Comparison of ENCODE assay signal across 23 cellular contexts in the genomic region with DNA sequence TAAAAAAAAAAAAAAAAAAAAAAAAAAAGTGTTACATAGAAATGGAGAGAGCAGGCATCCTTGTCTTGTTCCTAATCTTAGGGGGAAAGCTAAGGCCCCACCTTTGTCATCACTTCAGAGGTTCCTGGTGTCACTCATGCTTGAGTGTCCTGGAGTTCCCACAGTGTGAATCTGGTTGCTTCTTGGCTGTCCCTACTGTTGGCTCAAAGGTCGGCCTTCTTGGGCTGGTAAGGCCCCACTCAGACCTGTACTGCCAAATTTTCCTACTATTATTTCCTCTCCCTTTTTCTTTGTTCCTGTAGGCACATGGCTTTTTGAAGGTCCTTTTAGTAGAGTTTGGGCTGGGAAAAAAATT. TPM values are rescaled to one million over a fixed set of nuclear protein-coding genes. Genes with fewer than 3 reads are reported as not detected.
DNase-seq lines count a peak whose midpoint lies in the region; ATAC-seq and TF ChIP-seq lines count a peak whose summit lies in the region.
"Had no signal": no experiment of that assay in that cellular context is flagged by ENCODE, and none has a peak within 500 bp of the region (broad histone marks: within the 10 kb centered on the region; RNA-seq: fewer than 3 reads in every experiment).

No MANE protein-coding gene starts in this region.

- H2BK12ac ChIP-seq in mesenchymal stem cell (ENCODE audit: low read length in 2 of 2) = no peak overlapping the region

- H3K4me3 ChIP-seq in WERI-Rb-1 (ENCODE audit: low read depth, low read length) = no peak overlapping the region
- no peak overlapping the region for H3K4me3 ChIP-seq in heart left ventricle
- H3K4me3 ChIP-seq in mesenchymal stem cell (ENCODE audit: insufficient read depth in 1 of 2, low read depth in 1 of 2, low read length in 2 of 2) = no peak overlapping the region
- H3K4me3 ChIP-seq: GM23248, SJSA1 had no signal

- no peaks in the 10 kb centered on the region for H3K9me3 Mint-ChIP-seq in stimulated activated effector memory CD8-positive, alpha-beta T cell treated with anti-CD3 and anti-CD28 coated beads, Interleukin-12 subunit alpha, Interleukin-12 subunit beta, amount 100 ng/mL, for 72 hours
- H3K9me3 Mint-ChIP-seq: CD4-positive, alpha-beta T cell; H9; IgD-negative memory B cell had no signal

- no peak overlapping the region for H2AFZ ChIP-seq in mesenchymal stem cell (ENCODE audit: low read depth, low read length)
- H2AFZ ChIP-seq: GM23248 had no signal

- no peak for TF ChIP-seq CTCF in WERI-Rb-1 (IDR thresholded peaks at IDR 0.05; ENCODE audit: low read depth, low read length)
- TF ChIP-seq CTCF in heart left ventricle (IDR thresholded peaks at IDR 0.05) = no peak

- H3K9me3 ChIP-seq in WERI-Rb-1 (ENCODE audit: severe bottlenecking) (no peaks in the 10 kb centered on the region), heart left ventricle (no peaks in the 10 kb centered on the region), mesenchymal stem cell (ENCODE audit: control insufficient read depth, low read length) (no peaks in the 10 kb centered on the region)
- H3K9me3 ChIP-seq: SJSA1 had no signal

- no peak overlapping the region for H3K4me3 Mint-ChIP-seq in stimulated activated effector memory CD8-positive, alpha-beta T cell treated with anti-CD3 and anti-CD28 coated beads, Interleukin-12 subunit alpha, Interleukin-12 subunit beta, amount 100 ng/mL, for 72 hours
- H3K4me3 Mint-ChIP-seq: CD4-positive, alpha-beta T cell; H9; IgD-negative memory B cell had no signal

- H3K23ac ChIP-seq in mesenchymal stem cell (ENCODE audit: low read length in 2 of 2) = no peak overlapping the region

- DNase-seq in WERI-Rb-1 (no peak), heart left ventricle (no peak), mesenchymal stem cell (no peak), amygdala (lab: John Stamatoyannopoulos, UW) (no peak), NCI-H82 treated with DMSO at 0.1 percent for 48 hours (lab: John Stamatoyannopoulos, UW; ENCODE audit: unreplicated experiment) (no peak), NCI-H1417 (lab: John Stamatoyannopoulos, UW) (no peak), SHP77 treated with DMSO at 0.1 percent for 48 hours (lab: John Stamatoyannopoulos, UW) (no peak)
- no peak for DNase-seq in stimulated activated effector memory CD8-positive, alpha-beta T cell treated with anti-CD3 and anti-CD28 coated beads, Interleukin-12 subunit alpha, Interleukin-12 subunit beta, amount 100 ng/mL, for 72 hours (ENCODE audit: low spot score in 2 of 2)
- DNase-seq: CD4-positive, alpha-beta T cell; COR-L47; DMS 273 treated with DMSO at 0.1 percent for 48 hours; DMS79 treated with DMSO at 0.1 percent for 48 hours; GM23248; H9; NCI-H1105; NCI-H2029 treated with DMSO at 0.1 percent for 48 hours; NCI-H226; NCI-H510A treated with DMSO at 0.1 percent for 48 hours; NCI-H748 treated with DMSO at 0.1 percent for 48 hours; NK-92 treated with Interleukin-12 subunit alpha and Interleukin-12 subunit beta, amount 100 ng/mL, for 24 hours had no signal

- intact Hi-C loops in heart left ventricle (cut with DNase I) = no loop called here

- TF ChIP-seq POLR2A in heart left ventricle (IDR thresholded peaks at IDR 0.05) = no peak

- no peak overlapping the region for H4K91ac ChIP-seq in mesenchymal stem cell (ENCODE audit: low read length)

- H3K36me3 ChIP-seq in WERI-Rb-1 = no peaks in the 10 kb centered on the region; the same call in 1 of the 2 replicates
- peaks cover 0 to 98% (median 93%) of the 10 kb centered on the region in 9 donors for H3K36me3 ChIP-seq in heart left ventricle
- peaks cover 21 to 87% of the 10 kb centered on the region in 2 experiments for H3K36me3 ChIP-seq in mesenchymal stem cell (ENCODE audit: control insufficient read depth in 1 of 2, insufficient read depth in 2 of 2, low read depth in 1 of 2, low read length in 2 of 2)

- H3K4ac ChIP-seq in mesenchymal stem cell (ENCODE audit: low read depth in 1 of 2, low read length in 2 of 2) = no peak overlapping the region

- H3K27ac ChIP-seq in WERI-Rb-1 = peak overlapping the region; percentile 12; the same call in 1 of the 2 replicates
- peak overlapping the region in 4 of 12 donors; percentile 16 to 44 (median 32) for H3K27ac ChIP-seq in heart left ventricle
- H3K27ac ChIP-seq in mesenchymal stem cell (ENCODE audit: low read length, poor library complexity, severe bottlenecking) = no peak overlapping the region
- H3K27ac ChIP-seq: GM23248, RWPE1, SJSA1 had no signal

- H2BK15ac ChIP-seq in mesenchymal stem cell (ENCODE audit: low read depth, poor library complexity, severe bottlenecking) = no peak overlapping the region

- H2AK5ac ChIP-seq in mesenchymal stem cell (ENCODE audit: low read length, severe bottlenecking) = no peak overlapping the region

- H3K9ac ChIP-seq in mesenchymal stem cell (ENCODE audit: low read length) = peak overlapping the region; percentile 27
- H3K9ac ChIP-seq: GM23248 had no signal

- peaks cover 23% of the 10 kb centered on the region for H3K79me1 ChIP-seq in mesenchymal stem cell (replicated peaks; ENCODE audit: low read length, poor library complexity, severe bottlenecking)

- 31 to 55% (median 37%) methylated on average over 1 of the region's 1 CpG for WGBS in heart left ventricle, 4 donors
- WGBS in mesenchymal stem cell = no CpG with 5 or more reads among the region's 1 CpG

- no peak overlapping the region for H3K18ac ChIP-seq in mesenchymal stem cell (ENCODE audit: low read depth in 1 of 2, low read length in 2 of 2)

- H2BK5ac ChIP-seq in mesenchymal stem cell (ENCODE audit: low read depth, low read length, poor library complexity, severe bottlenecking) = no peak overlapping the region

- H4K8ac ChIP-seq in mesenchymal stem cell (ENCODE audit: low read length) = no peak overlapping the region

- no peak overlapping the region for H2BK120ac ChIP-seq in mesenchymal stem cell (ENCODE audit: low read depth, low read length)

- peaks cover 100% of the 10 kb centered on the region for H3K36me3 Mint-ChIP-seq in stimulated activated effector memory CD8-positive, alpha-beta T cell treated with anti-CD3 and anti-CD28 coated beads, Interleukin-12 subunit alpha, Interleukin-12 subunit beta, amount 100 ng/mL, for 72 hours

- H3K14ac ChIP-seq in mesenchymal stem cell (ENCODE audit: low read length in 2 of 2) = no peak overlapping the region

- peaks cover 23% of the 10 kb centered on the region for H3K4me1 Mint-ChIP-seq in stimulated activated effector memory CD8-positive, alpha-beta T cell treated with anti-CD3 and anti-CD28 coated beads, Interleukin-12 subunit alpha, Interleukin-12 subunit beta, amount 100 ng/mL, for 72 hours

- H3K4me2 ChIP-seq in mesenchymal stem cell (ENCODE audit: low read length, poor library complexity, severe bottlenecking) = no peak overlapping the region

- H3K27ac Mint-ChIP-seq in stimulated activated effector memory CD8-positive, alpha-beta T cell treated with anti-CD3 and anti-CD28 coated beads, Interleukin-12 subunit alpha, Interleukin-12 subunit beta, amount 100 ng/mL, for 72 hours = peak overlapping the region; percentile 52
- H3K27ac Mint-ChIP-seq: IgD-negative memory B cell had no signal

- H3K4me1 ChIP-seq in heart left ventricle = peaks cover 0 to 45% (median 17%) of the 10 kb centered on the region in 12 donors
- no peaks in the 10 kb centered on the region for H3K4me1 ChIP-seq in mesenchymal stem cell (ENCODE audit: control insufficient read depth, insufficient read depth, low read depth, low read length)
- H3K4me1 ChIP-seq: SJSA1 had no signal

- ATAC-seq in heart left ventricle = peak in 3 of 4 donors; percentile 18 to 57 (median 29)
- ATAC-seq in stimulated activated effector memory CD8-positive, alpha-beta T cell treated with anti-CD3 and anti-CD28 coated beads, Interleukin-12 subunit alpha, Interleukin-12 subunit beta, amount 100 ng/mL, for 72 hours = no peak

- H3K27me3 ChIP-seq in WERI-Rb-1 (ENCODE audit: insufficient read depth, low read depth, severe bottlenecking) = no peaks in the 10 kb centered on the region
- no peaks in the 10 kb centered on the region for H3K27me3 ChIP-seq in heart left ventricle
- H3K27me3 ChIP-seq in mesenchymal stem cell (ENCODE audit: control insufficient read depth in 1 of 2, insufficient read depth in 1 of 2, low read length in 2 of 2) = no peaks in the 10 kb centered on the region
- H3K27me3 ChIP-seq: SJSA1 had no signal

RNA-seq across cellular contexts. Expression of gene OPTN, which starts 21.5 kb away (rescaled TPM):
- 100 to 1,000 TPM in 8 of 9 donors, 10 to 100 TPM in 1; 89.4 to 191 (median 140) TPM for total RNA-seq in heart left ventricle
- polyA plus RNA-seq in heart left ventricle = 10 to 100 TPM; 88.2 to 89.9 TPM
- 61.0 TPM for polyA plus RNA-seq in mesenchymal stem cell (2013, experiment 1 of 2)
- polyA plus RNA-seq in mesenchymal stem cell (2013, experiment 2 of 2) = 59.1 TPM

RNA-seq across cellular contexts. Expression of gene MCM10, which starts 39.9 kb away (rescaled TPM):
- 1 to 10 TPM in 1 of 9 donors, under 1 TPM in 5, not detected in 3; 0.16 to 4.2 (median 0.36) TPM for total RNA-seq in heart left ventricle
- polyA plus RNA-seq in heart left ventricle = under 1 TPM; 0.11 to 0.15 TPM
- polyA plus RNA-seq in mesenchymal stem cell (2013, experiment 1 of 2) = 2.2 TPM
- 2.0 TPM for polyA plus RNA-seq in mesenchymal stem cell (2013, experiment 2 of 2)
- polyA plus RNA-seq: IgD-negative memory B cell had no signal
